13 cellular contexts compared by ENCODE assay signal in genomic region chr6:100230976-100231316, GRCh38.
DNase-seq lines count a peak whose midpoint lies in the region; ATAC-seq and TF ChIP-seq lines count a peak whose summit lies in the region.
"Had no signal": no experiment of that assay in that cellular context is flagged by ENCODE, and none has a peak within 500 bp of the region (broad histone marks: within the 10 kb centered on the region; RNA-seq: fewer than 3 reads in every experiment).

No MANE protein-coding gene starts in this region.

- CTCF ChIA-PET in mammary epithelial cell (lab: Charles Lee; ENCODE audit: low non-redundant PET) = no interaction called here
- CTCF ChIA-PET in activated naive CD4-positive, alpha-beta T cell treated with anti-CD3 and anti-CD28 coated beads for 36 hours (lab: Charles Lee) = no interaction called here

- no peaks in the 10 kb centered on the region for H4K20me1 ChIP-seq in mammary epithelial cell (ENCODE audit: insufficient read depth, low read length)

- DNase-seq in CD4-positive, CD25-positive, alpha-beta regulatory T cell = no peak
- DNase-seq in LHCN-M2 (ENCODE audit: low read depth) (peak; percentile 60), mammary epithelial cell (peak; percentile 35), kidney tubule cell (ENCODE audit: low spot score) (peak; percentile 77), NCI-H2107 (lab: John Stamatoyannopoulos, UW) (no peak), tibial nerve (ENCODE audit: low spot score in 2 of 2) (no peak)
- DNase-seq in activated naive CD4-positive, alpha-beta T cell treated with anti-CD3 and anti-CD28 coated beads for 36 hours = no peak
- DNase-seq: foreskin melanocyte, NCI-H1105 treated with DMSO at 0.1 percent for 48 hours, NCI-H2227 treated with DMSO at 0.1 percent for 48 hours, T-cell had no signal

- 91% methylated on average over 1 of the region's 1 CpG for WGBS in mammary epithelial cell (ENCODE audit: low coverage, missing lambda C conversion rate)
- 64 to 80% methylated on average over 1 of the region's 1 CpG for WGBS in tibial nerve, 2 donors

- H3K79me2 ChIP-seq in mammary epithelial cell (ENCODE audit: insufficient read depth, low read length) = no peaks in the 10 kb centered on the region

- ATAC-seq in CD4-positive, CD25-positive, alpha-beta regulatory T cell (ENCODE audit: low read depth in 2 of 2) = no peak
- no peak for ATAC-seq in GM21576 (IDR thresholded peaks at IDR 0.05; ENCODE audit: unreplicated experiment)
- ATAC-seq: T-cell had no signal

- no peak for TF ChIP-seq POLR2A in tibial nerve (IDR thresholded peaks at IDR 0.05)

- TF ChIP-seq CTCF in mammary epithelial cell (conservative IDR thresholded peaks at IDR 0.05 in 1 of 2, IDR thresholded peaks at IDR 0.05 in 1 of 2; ENCODE audit: extremely low read depth in 1 of 2, insufficient read depth in 1 of 2, low read depth in 1 of 2, low read length in 2 of 2) (no peak), tibial nerve (IDR thresholded peaks at IDR 0.05) (no peak)

- dilution Hi-C loops in mammary epithelial cell (cut with HindIII; ENCODE audit: low sequenced_read_pairs) = no loop called here

- H3K27ac Mint-ChIP-seq in CD4-positive, CD25-positive, alpha-beta regulatory T cell = peak overlapping the region in 1 of 3 donors; percentile 83
- H3K27ac Mint-ChIP-seq in activated naive CD4-positive, alpha-beta T cell treated with anti-CD3 and anti-CD28 coated beads for 36 hours = no peak overlapping the region
- H3K27ac Mint-ChIP-seq: T-cell had no signal

- H3K9me3 ChIP-seq in CD4-positive, CD25-positive, alpha-beta regulatory T cell (ENCODE audit: control insufficient read depth in 2 of 2, low read length in 2 of 2) = no peaks in the 10 kb centered on the region
- H3K9me3 ChIP-seq in mammary epithelial cell (replicated peaks; ENCODE audit: insufficient read depth, low read length) (no peaks in the 10 kb centered on the region), tibial nerve (no peaks in the 10 kb centered on the region)
- H3K9me3 ChIP-seq: suprapubic skin had no signal

- no peak overlapping the region for H3K27ac ChIP-seq in CD4-positive, CD25-positive, alpha-beta regulatory T cell (ENCODE audit: insufficient read depth, low read length, poor library complexity, severe bottlenecking)
- H3K27ac ChIP-seq in mammary epithelial cell (ENCODE audit: insufficient read depth, low read depth, low read length) = no peak overlapping the region
- no peak overlapping the region for H3K27ac ChIP-seq in tibial nerve
- H3K27ac ChIP-seq: suprapubic skin had no signal

- H3K4me3 ChIP-seq in CD4-positive, CD25-positive, alpha-beta regulatory T cell (ENCODE audit: low read depth, low read length) = peak overlapping the region; percentile 32
- H3K4me3 ChIP-seq in mammary epithelial cell (replicated peaks in 1 of 3; ENCODE audit: insufficient read depth in 1 of 3, low read depth in 2 of 3, low read length in 3 of 3) = no peak overlapping the region
- H3K4me3 ChIP-seq in tibial nerve = no peak overlapping the region
- H3K4me3 ChIP-seq: suprapubic skin had no signal

- no peaks in the 10 kb centered on the region for H3K27me3 ChIP-seq in CD4-positive, CD25-positive, alpha-beta regulatory T cell (ENCODE audit: control insufficient read depth, insufficient read depth, low read length)
- H3K27me3 ChIP-seq in mammary epithelial cell (ENCODE audit: insufficient read depth, low read length) = no peaks in the 10 kb centered on the region
- H3K27me3 ChIP-seq in tibial nerve = no peaks in the 10 kb centered on the region
- H3K27me3 ChIP-seq: suprapubic skin had no signal

- H3K27me3 Mint-ChIP-seq in CD4-positive, CD25-positive, alpha-beta regulatory T cell = peaks cover 8% of the 10 kb centered on the region
- peaks cover 23% of the 10 kb centered on the region for H3K27me3 Mint-ChIP-seq in activated naive CD4-positive, alpha-beta T cell treated with anti-CD3 and anti-CD28 coated beads for 36 hours (ENCODE audit: low read depth)

- peaks cover 4% of the 10 kb centered on the region for H3K4me1 ChIP-seq in CD4-positive, CD25-positive, alpha-beta regulatory T cell (ENCODE audit: control insufficient read depth, insufficient read depth, low read length, poor library complexity, severe bottlenecking)
- peaks cover 10% of the 10 kb centered on the region for H3K4me1 ChIP-seq in mammary epithelial cell (ENCODE audit: insufficient read depth, low read length)
- H3K4me1 ChIP-seq in tibial nerve = peaks cover 0 to 9% (median 0%) of the 10 kb centered on the region in 4 donors

- H3K4me1 Mint-ChIP-seq in CD4-positive, CD25-positive, alpha-beta regulatory T cell = peaks cover 0 to 15% (median 10%) of the 10 kb centered on the region in 4 donors
- peaks cover 5% of the 10 kb centered on the region for H3K4me1 Mint-ChIP-seq in activated naive CD4-positive, alpha-beta T cell treated with anti-CD3 and anti-CD28 coated beads for 36 hours (ENCODE audit: low read depth)

- no peak overlapping the region for H3K4me2 ChIP-seq in mammary epithelial cell (ENCODE audit: insufficient read depth, low read depth, low read length)

- no peak overlapping the region for H3K9ac ChIP-seq in mammary epithelial cell (ENCODE audit: insufficient read depth, low read length)

- H3K36me3 Mint-ChIP-seq in CD4-positive, CD25-positive, alpha-beta regulatory T cell = no peaks in the 10 kb centered on the region
- H3K36me3 Mint-ChIP-seq in activated naive CD4-positive, alpha-beta T cell treated with anti-CD3 and anti-CD28 coated beads for 36 hours (ENCODE audit: low read depth) = no peaks in the 10 kb centered on the region
- H3K36me3 Mint-ChIP-seq: T-cell had no signal

- TF ChIP-seq EP300 in tibial nerve (IDR thresholded peaks at IDR 0.05) = no peak

- H3K9me3 Mint-ChIP-seq in CD4-positive, CD25-positive, alpha-beta regulatory T cell = no peaks in the 10 kb centered on the region
- H3K9me3 Mint-ChIP-seq in activated naive CD4-positive, alpha-beta T cell treated with anti-CD3 and anti-CD28 coated beads for 36 hours = no peaks in the 10 kb centered on the region
- H3K9me3 Mint-ChIP-seq: T-cell had no signal

- intact Hi-C loops in mammary epithelial cell (cut with micrococcal nuclease) = no loop called here
- intact Hi-C loops in activated naive CD4-positive, alpha-beta T cell treated with anti-CD3 and anti-CD28 coated beads for 36 hours (cut with micrococcal nuclease) = no loop called here

- no TSS peak for BruUV-seq in mammary epithelial cell (replicated peaks; lab: Mats Ljungman, UMichigan)

- no peaks in the 10 kb centered on the region for H3K36me3 ChIP-seq in CD4-positive, CD25-positive, alpha-beta regulatory T cell (ENCODE audit: control insufficient read depth, insufficient read depth, low read length)
- H3K36me3 ChIP-seq in mammary epithelial cell (ENCODE audit: insufficient read depth, low read length) (no peaks in the 10 kb centered on the region), tibial nerve (no peaks in the 10 kb centered on the region)
- H3K36me3 ChIP-seq: suprapubic skin had no signal

- H3K4me3 Mint-ChIP-seq in CD4-positive, CD25-positive, alpha-beta regulatory T cell = no peak overlapping the region
- H3K4me3 Mint-ChIP-seq in activated naive CD4-positive, alpha-beta T cell treated with anti-CD3 and anti-CD28 coated beads for 36 hours = no peak overlapping the region
- H3K4me3 Mint-ChIP-seq: T-cell had no signal

- in situ Hi-C loops in mammary epithelial cell (cut with MboI; ENCODE audit: low sequenced_read_pairs in 2 of 2) = no loop called here

- peak overlapping the region; percentile 30 for H2AFZ ChIP-seq in mammary epithelial cell (ENCODE audit: low read depth, low read length)

Comparison
In these comparisons a context has a peak if more than half of its experiments do, and no peak if none do; other contexts are left out.
1. DNase-seq: peak in LHCN-M2 (single experiment), mammary epithelial cell (single experiment) and kidney tubule cell (single experiment); none in CD4-positive, CD25-positive, alpha-beta regulatory T cell (0 of 3), activated naive CD4-positive, alpha-beta T cell treated with anti-CD3 and anti-CD28 coated beads for 36 hours (single experiment), NCI-H2107 (single experiment) and tibial nerve (0 of 2).